ENCODE assay signal across 1 cellular context in the genomic region with DNA sequence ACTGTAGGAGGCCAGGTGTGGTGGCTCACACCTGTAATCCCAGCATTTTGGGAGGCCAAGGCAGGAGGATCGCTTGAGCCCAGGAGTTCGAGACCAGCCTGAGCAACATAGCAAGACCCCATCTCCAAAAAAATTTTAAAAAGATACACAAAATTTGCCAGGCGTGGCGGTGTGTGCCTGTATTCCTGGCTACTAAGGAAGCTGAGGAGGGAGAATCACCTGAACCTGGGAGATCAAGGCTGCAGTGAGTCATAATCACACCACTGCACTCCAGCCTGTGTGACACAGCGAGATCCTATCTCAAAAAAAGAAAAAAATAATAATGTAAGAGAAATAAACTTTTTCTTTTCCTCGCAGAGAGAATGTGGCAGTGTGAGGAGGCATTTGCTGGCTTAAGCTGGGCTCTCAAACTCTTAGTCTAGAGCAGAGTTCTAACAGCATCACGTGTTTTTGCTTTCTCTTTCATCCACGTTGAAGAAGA.
TF ChIP-seq lines count a peak whose summit lies in the region.

No MANE protein-coding gene starts in this region.

TF ChIP-seq in GM12878, 131 proteins besides CTCF, POLR2A, EP300 and RAD21:
- TF ChIP-seq, protein P1, sequence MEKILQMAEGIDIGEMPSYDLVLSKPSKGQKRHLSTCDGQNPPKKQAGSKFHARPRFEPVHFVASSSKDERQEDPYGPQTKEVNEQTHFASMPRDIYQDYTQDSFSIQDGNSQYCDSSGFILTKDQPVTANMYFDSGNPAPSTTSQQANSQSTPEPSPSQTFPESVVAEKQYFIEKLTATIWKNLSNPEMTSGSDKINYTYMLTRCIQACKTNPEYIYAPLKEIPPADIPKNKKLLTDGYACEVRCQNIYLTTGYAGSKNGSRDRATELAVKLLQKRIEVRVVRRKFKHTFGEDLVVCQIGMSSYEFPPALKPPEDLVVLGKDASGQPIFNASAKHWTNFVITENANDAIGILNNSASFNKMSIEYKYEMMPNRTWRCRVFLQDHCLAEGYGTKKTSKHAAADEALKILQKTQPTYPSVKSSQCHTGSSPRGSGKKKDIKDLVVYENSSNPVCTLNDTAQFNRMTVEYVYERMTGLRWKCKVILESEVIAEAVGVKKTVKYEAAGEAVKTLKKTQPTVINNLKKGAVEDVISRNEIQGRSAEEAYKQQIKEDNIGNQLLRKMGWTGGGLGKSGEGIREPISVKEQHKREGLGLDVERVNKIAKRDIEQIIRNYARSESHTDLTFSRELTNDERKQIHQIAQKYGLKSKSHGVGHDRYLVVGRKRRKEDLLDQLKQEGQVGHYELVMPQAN (conservative IDR thresholded peaks at IDR 0.05) = no peak
- TF ChIP-seq, protein P2, sequence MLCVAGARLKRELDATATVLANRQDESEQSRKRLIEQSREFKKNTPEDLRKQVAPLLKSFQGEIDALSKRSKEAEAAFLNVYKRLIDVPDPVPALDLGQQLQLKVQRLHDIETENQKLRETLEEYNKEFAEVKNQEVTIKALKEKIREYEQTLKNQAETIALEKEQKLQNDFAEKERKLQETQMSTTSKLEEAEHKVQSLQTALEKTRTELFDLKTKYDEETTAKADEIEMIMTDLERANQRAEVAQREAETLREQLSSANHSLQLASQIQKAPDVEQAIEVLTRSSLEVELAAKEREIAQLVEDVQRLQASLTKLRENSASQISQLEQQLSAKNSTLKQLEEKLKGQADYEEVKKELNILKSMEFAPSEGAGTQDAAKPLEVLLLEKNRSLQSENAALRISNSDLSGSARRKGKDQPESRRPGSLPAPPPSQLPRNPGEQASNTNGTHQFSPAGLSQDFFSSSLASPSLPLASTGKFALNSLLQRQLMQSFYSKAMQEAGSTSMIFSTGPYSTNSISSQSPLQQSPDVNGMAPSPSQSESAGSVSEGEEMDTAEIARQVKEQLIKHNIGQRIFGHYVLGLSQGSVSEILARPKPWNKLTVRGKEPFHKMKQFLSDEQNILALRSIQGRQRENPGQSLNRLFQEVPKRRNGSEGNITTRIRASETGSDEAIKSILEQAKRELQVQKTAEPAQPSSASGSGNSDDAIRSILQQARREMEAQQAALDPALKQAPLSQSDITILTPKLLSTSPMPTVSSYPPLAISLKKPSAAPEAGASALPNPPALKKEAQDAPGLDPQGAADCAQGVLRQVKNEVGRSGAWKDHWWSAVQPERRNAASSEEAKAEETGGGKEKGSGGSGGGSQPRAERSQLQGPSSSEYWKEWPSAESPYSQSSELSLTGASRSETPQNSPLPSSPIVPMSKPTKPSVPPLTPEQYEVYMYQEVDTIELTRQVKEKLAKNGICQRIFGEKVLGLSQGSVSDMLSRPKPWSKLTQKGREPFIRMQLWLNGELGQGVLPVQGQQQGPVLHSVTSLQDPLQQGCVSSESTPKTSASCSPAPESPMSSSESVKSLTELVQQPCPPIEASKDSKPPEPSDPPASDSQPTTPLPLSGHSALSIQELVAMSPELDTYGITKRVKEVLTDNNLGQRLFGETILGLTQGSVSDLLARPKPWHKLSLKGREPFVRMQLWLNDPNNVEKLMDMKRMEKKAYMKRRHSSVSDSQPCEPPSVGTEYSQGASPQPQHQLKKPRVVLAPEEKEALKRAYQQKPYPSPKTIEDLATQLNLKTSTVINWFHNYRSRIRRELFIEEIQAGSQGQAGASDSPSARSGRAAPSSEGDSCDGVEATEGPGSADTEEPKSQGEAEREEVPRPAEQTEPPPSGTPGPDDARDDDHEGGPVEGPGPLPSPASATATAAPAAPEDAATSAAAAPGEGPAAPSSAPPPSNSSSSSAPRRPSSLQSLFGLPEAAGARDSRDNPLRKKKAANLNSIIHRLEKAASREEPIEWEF (IDR thresholded peaks at IDR 0.05; ENCODE audit: insufficient replicate concordance, low read depth, low read length) = no peak
- TF ChIP-seq, protein P3, sequence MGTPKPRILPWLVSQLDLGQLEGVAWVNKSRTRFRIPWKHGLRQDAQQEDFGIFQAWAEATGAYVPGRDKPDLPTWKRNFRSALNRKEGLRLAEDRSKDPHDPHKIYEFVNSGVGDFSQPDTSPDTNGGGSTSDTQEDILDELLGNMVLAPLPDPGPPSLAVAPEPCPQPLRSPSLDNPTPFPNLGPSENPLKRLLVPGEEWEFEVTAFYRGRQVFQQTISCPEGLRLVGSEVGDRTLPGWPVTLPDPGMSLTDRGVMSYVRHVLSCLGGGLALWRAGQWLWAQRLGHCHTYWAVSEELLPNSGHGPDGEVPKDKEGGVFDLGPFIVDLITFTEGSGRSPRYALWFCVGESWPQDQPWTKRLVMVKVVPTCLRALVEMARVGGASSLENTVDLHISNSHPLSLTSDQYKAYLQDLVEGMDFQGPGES (IDR thresholded peaks at IDR 0.05) = no peak
- TF ChIP-seq, protein P4, sequence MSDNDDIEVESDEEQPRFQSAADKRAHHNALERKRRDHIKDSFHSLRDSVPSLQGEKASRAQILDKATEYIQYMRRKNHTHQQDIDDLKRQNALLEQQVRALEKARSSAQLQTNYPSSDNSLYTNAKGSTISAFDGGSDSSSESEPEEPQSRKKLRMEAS (IDR thresholded peaks at IDR 0.05; ENCODE audit: low read depth, low read length) = no peak
- TF ChIP-seq HCFC1 (IDR thresholded peaks at IDR 0.05; ENCODE audit: low read length) = no peak
- TF ChIP-seq HDGF (IDR thresholded peaks at IDR 0.05) = no peak
- no peak for TF ChIP-seq SREBF1 (IDR thresholded peaks at IDR 0.05; ENCODE audit: low read length)
- TF ChIP-seq SIX5 (IDR thresholded peaks at IDR 0.05; ENCODE audit: low read depth, low read length, severe bottlenecking) = no peak
- no peak for TF ChIP-seq TCF12 (IDR thresholded peaks at IDR 0.05; ENCODE audit: low read depth, low read length)
- TF ChIP-seq TCF3 (IDR thresholded peaks at IDR 0.05; ENCODE audit: borderline replicate concordance, insufficient read depth, low read depth, low read length) = no peak
- TF ChIP-seq, protein P5, sequence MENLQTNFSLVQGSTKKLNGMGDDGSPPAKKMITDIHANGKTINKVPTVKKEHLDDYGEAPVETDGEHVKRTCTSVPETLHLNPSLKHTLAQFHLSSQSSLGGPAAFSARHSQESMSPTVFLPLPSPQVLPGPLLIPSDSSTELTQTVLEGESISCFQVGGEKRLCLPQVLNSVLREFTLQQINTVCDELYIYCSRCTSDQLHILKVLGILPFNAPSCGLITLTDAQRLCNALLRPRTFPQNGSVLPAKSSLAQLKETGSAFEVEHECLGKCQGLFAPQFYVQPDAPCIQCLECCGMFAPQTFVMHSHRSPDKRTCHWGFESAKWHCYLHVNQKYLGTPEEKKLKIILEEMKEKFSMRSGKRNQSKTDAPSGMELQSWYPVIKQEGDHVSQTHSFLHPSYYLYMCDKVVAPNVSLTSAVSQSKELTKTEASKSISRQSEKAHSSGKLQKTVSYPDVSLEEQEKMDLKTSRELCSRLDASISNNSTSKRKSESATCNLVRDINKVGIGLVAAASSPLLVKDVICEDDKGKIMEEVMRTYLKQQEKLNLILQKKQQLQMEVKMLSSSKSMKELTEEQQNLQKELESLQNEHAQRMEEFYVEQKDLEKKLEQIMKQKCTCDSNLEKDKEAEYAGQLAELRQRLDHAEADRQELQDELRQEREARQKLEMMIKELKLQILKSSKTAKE (IDR thresholded peaks at IDR 0.05; ENCODE audit: low read depth, poor library complexity, severe bottlenecking) = no peak
- TF ChIP-seq RB1 (IDR thresholded peaks at IDR 0.05; ENCODE audit: borderline replicate concordance) = no peak
- TF ChIP-seq NR2C2 (IDR thresholded peaks at IDR 0.05; ENCODE audit: borderline replicate concordance, control insufficient read depth, insufficient read length, low read depth) = no peak
- no peak for TF ChIP-seq CREB1 (IDR thresholded peaks at IDR 0.05; ENCODE audit: low read depth)
- no peak for TF ChIP-seq RAD51 (IDR thresholded peaks at IDR 0.05)
- TF ChIP-seq, protein P6, sequence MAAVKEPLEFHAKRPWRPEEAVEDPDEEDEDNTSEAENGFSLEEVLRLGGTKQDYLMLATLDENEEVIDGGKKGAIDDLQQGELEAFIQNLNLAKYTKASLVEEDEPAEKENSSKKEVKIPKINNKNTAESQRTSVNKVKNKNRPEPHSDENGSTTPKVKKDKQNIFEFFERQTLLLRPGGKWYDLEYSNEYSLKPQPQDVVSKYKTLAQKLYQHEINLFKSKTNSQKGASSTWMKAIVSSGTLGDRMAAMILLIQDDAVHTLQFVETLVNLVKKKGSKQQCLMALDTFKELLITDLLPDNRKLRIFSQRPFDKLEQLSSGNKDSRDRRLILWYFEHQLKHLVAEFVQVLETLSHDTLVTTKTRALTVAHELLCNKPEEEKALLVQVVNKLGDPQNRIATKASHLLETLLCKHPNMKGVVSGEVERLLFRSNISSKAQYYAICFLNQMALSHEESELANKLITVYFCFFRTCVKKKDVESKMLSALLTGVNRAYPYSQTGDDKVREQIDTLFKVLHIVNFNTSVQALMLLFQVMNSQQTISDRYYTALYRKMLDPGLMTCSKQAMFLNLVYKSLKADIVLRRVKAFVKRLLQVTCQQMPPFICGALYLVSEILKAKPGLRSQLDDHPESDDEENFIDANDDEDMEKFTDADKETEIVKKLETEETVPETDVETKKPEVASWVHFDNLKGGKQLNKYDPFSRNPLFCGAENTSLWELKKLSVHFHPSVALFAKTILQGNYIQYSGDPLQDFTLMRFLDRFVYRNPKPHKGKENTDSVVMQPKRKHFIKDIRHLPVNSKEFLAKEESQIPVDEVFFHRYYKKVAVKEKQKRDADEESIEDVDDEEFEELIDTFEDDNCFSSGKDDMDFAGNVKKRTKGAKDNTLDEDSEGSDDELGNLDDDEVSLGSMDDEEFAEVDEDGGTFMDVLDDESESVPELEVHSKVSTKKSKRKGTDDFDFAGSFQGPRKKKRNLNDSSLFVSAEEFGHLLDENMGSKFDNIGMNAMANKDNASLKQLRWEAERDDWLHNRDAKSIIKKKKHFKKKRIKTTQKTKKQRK (IDR thresholded peaks at IDR 0.05; ENCODE audit: low read depth, low read length) = no peak
- TF ChIP-seq, protein P7, sequence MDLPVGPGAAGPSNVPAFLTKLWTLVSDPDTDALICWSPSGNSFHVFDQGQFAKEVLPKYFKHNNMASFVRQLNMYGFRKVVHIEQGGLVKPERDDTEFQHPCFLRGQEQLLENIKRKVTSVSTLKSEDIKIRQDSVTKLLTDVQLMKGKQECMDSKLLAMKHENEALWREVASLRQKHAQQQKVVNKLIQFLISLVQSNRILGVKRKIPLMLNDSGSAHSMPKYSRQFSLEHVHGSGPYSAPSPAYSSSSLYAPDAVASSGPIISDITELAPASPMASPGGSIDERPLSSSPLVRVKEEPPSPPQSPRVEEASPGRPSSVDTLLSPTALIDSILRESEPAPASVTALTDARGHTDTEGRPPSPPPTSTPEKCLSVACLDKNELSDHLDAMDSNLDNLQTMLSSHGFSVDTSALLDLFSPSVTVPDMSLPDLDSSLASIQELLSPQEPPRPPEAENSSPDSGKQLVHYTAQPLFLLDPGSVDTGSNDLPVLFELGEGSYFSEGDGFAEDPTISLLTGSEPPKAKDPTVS (IDR thresholded peaks at IDR 0.05; ENCODE audit: low read depth, low read length) = no peak
- TF ChIP-seq TARDBP (IDR thresholded peaks at IDR 0.05; ENCODE audit: borderline replicate concordance) = no peak
- no peak for TF ChIP-seq SRF (IDR thresholded peaks at IDR 0.05; ENCODE audit: low read depth in 2 of 2, low read length in 2 of 2)
- TF ChIP-seq ATF7 (IDR thresholded peaks at IDR 0.05; ENCODE audit: low read depth) = no peak
TF ChIP-seq in GM12878: peak in this region for 0.
